In the genomic region with DNA sequence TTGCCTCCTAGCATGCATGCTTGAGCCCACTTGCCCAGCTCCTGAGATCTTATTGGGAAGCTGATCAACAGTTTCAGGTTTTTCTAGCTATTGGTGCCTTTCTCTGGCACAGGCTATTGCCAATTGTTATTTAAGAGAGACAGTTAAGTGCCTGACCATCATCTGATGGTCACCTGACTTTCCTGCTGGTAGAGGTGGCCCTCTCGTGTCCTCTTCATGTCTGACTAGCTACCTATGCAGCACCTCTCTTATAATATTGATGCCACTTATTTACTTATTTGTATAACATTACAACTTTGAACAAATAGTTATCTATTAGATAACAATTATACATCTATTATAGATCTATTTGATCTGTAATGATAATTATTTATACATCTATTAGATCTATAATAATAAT, we compare ENCODE assay signal across 25 cellular contexts.
"Had no signal": no experiment of that assay in that cellular context is flagged by ENCODE, and none has a peak within 500 bp of the region (broad histone marks: within the 10 kb centered on the region; RNA-seq: fewer than 3 reads in every experiment).

No MANE protein-coding gene starts in this region.

- DNase-seq: activated CD4-positive, alpha-beta T cell treated with anti-CD3 and anti-CD28 coated beads for 36 hours; activated CD4-positive, alpha-beta T cell treated with anti-CD3 and anti-CD28 coated beads, Interleukin-2, amount 50 U/mL, for 1 hour; activated CD8-positive, alpha-beta memory T cell treated with anti-CD3 and anti-CD28 coated beads, Interleukin-2, amount 50 U/mL, for 4 hours; activated CD8-positive, alpha-beta T cell treated with anti-CD3 and anti-CD28 coated beads for 36 hours; activated gamma-delta T cell treated with Interleukin-2 at 50 U/mL for 16 hours; activated naive CD4-positive, alpha-beta T cell treated with anti-CD3 and anti-CD28 coated beads, Interleukin-2, amount 10 ng/mL, durations not matched to agents 7 days and 5 days; activated naive CD8-positive, alpha-beta T cell treated with anti-CD3 and anti-CD28 coated beads for 36 hours; activated T-cell treated with anti-CD3 and anti-CD28 coated beads, Interleukin-2, amount 50 U/mL, for 72 hours; cerebellar nuclear complex; Karpas-422; NCI-H1092; NCI-H1417; NCI-H1694 treated with DMSO at 0.1 percent for 48 hours; NCI-H2029 treated with DMSO at 0.1 percent for 48 hours; NCI-H446; NCI-H524; NCI-H774; RPMI8226; SK-N-SH; T-helper 1 cell; WERI-Rb-1 had no signal

- H3K36me3 ChIP-seq: WERI-Rb-1 had no signal

- H3K9me3 Mint-ChIP-seq: activated CD8-positive, alpha-beta T cell treated with anti-CD3 and anti-CD28 coated beads for 36 hours; activated naive CD4-positive, alpha-beta T cell treated with anti-CD3 and anti-CD28 coated beads, Interleukin-2, amount 10 ng/mL, durations not matched to agents 7 days and 5 days; activated T-helper 2 cell treated with anti-CD3 and anti-CD28 coated beads, Interferon-gamma antibody, Interleukin-2, Interleukin-4, amounts not matched to agents 10 μg/mL and 5 μg/mL and 100 μg/mL, durations not matched to agents 14 hours and 24 hours and 36 hours had no signal

- H3K9ac ChIP-seq: SK-N-SH had no signal

- H3K4me3 Mint-ChIP-seq: activated CD4-positive, alpha-beta T cell treated with anti-CD3 and anti-CD28 coated beads for 36 hours; activated CD8-positive, alpha-beta T cell treated with anti-CD3 and anti-CD28 coated beads for 36 hours; activated naive CD4-positive, alpha-beta T cell treated with anti-CD3 and anti-CD28 coated beads, Interleukin-2, amount 10 ng/mL, durations not matched to agents 7 days and 5 days; activated naive CD8-positive, alpha-beta T cell treated with anti-CD3 and anti-CD28 coated beads for 36 hours; activated T-cell treated with anti-CD3 and anti-CD28 coated beads, Interleukin-2, amount 50 U/mL, for 72 hours; dendritic cell treated with granulocyte-macrophage colony-stimulating factor and Interleukin-4, amounts not matched to agents 40 ng/mL and 50 ng/mL, for 4 days had no signal

- H3K36me3 Mint-ChIP-seq: activated naive CD4-positive, alpha-beta T cell treated with anti-CD3 and anti-CD28 coated beads, Interleukin-2, amount 10 ng/mL, durations not matched to agents 7 days and 5 days; activated naive CD8-positive, alpha-beta T cell treated with anti-CD3 and anti-CD28 coated beads for 36 hours had no signal

- H3K27ac ChIP-seq: WERI-Rb-1 had no signal

- H3K9me3 ChIP-seq: SK-N-SH had no signal

- H3K27me3 Mint-ChIP-seq: activated CD4-positive, alpha-beta T cell treated with anti-CD3 and anti-CD28 coated beads for 36 hours; activated CD8-positive, alpha-beta T cell treated with anti-CD3 and anti-CD28 coated beads for 36 hours; activated naive CD4-positive, alpha-beta T cell treated with anti-CD3 and anti-CD28 coated beads, Interleukin-2, amount 10 ng/mL, durations not matched to agents 7 days and 5 days; activated naive CD8-positive, alpha-beta T cell treated with anti-CD3 and anti-CD28 coated beads for 36 hours; dendritic cell treated with granulocyte-macrophage colony-stimulating factor and Interleukin-4, amounts not matched to agents 40 ng/mL and 50 ng/mL, for 4 days had no signal

- H3K27ac Mint-ChIP-seq: activated CD4-positive, alpha-beta T cell treated with anti-CD3 and anti-CD28 coated beads for 36 hours; activated CD8-positive, alpha-beta T cell treated with anti-CD3 and anti-CD28 coated beads for 36 hours; activated naive CD4-positive, alpha-beta T cell treated with anti-CD3 and anti-CD28 coated beads, Interleukin-2, amount 10 ng/mL, durations not matched to agents 7 days and 5 days; activated naive CD8-positive, alpha-beta T cell treated with anti-CD3 and anti-CD28 coated beads for 36 hours; activated T-cell treated with anti-CD3 and anti-CD28 coated beads, Interleukin-2, amount 50 U/mL, for 72 hours; activated T-helper 2 cell treated with anti-CD3 and anti-CD28 coated beads, Interferon-gamma antibody, Interleukin-2, Interleukin-4, amounts not matched to agents 10 μg/mL and 5 μg/mL and 100 μg/mL, durations not matched to agents 14 hours and 24 hours and 36 hours; dendritic cell treated with granulocyte-macrophage colony-stimulating factor and Interleukin-4, amounts not matched to agents 40 ng/mL and 50 ng/mL, for 4 days had no signal

- ATAC-seq: activated CD4-positive, alpha-beta T cell treated with anti-CD3 and anti-CD28 coated beads for 36 hours; activated CD8-positive, alpha-beta T cell treated with anti-CD3 and anti-CD28 coated beads for 36 hours; activated T-cell treated with anti-CD3 and anti-CD28 coated beads, Interleukin-2, amount 50 U/mL, for 72 hours; Panc1; Right ventricle myocardium inferior had no signal

- H3K4me2 ChIP-seq: SK-N-SH had no signal

- H3K4me1 Mint-ChIP-seq: activated CD4-positive, alpha-beta T cell treated with anti-CD3 and anti-CD28 coated beads for 36 hours; activated naive CD4-positive, alpha-beta T cell treated with anti-CD3 and anti-CD28 coated beads, Interleukin-2, amount 10 ng/mL, durations not matched to agents 7 days and 5 days; activated naive CD8-positive, alpha-beta T cell treated with anti-CD3 and anti-CD28 coated beads for 36 hours had no signal
